ENCODE assay signal across 17 cellular contexts in genomic region chr1:229208481-229208880, GRCh38.
"Had no signal": no experiment of that assay in that cellular context is flagged by ENCODE, and none has a peak within 500 bp of the region (broad histone marks: within the 10 kb centered on the region; RNA-seq: fewer than 3 reads in every experiment).

No MANE protein-coding gene starts in this region.

- DNase-seq: activated CD8-positive, alpha-beta memory T cell treated with anti-CD3 and anti-CD28 coated beads, Interleukin-2, amount 50 U/mL, for 4 hours; activated CD8-positive, alpha-beta T cell treated with anti-CD3 and anti-CD28 coated beads for 36 hours; activated naive CD4-positive, alpha-beta T cell; central memory CD4-positive, alpha-beta T cell; cortex of kidney; effector CD8-positive, alpha-beta T cell; foreskin keratinocyte; head of caudate nucleus; left lung; mesendoderm; nephron progenitor cell; sigmoid colon; stimulated activated CD4-positive, alpha-beta T cell treated with anti-CD3 and anti-CD28 coated beads, Interleukin-2, amount 100 ng/mL, for 48 hours; stimulated activated naive CD4-positive, alpha-beta T cell treated with Interleukin-2 at 50 U/mL for 16 hours; T-cell; T1000 had no signal

- H3K9me3 ChIP-seq: left lung, sigmoid colon had no signal

- H3K27ac ChIP-seq: foreskin keratinocyte, left lung, sigmoid colon had no signal

- H3K4me1 ChIP-seq: foreskin keratinocyte, left lung had no signal

- H3K27me3 ChIP-seq: left lung, sigmoid colon had no signal

- H3K4me3 ChIP-seq: left lung, sigmoid colon had no signal

- ATAC-seq: activated CD8-positive, alpha-beta T cell treated with anti-CD3 and anti-CD28 coated beads for 36 hours; foreskin keratinocyte; T-cell had no signal

- FAIRE-seq: keratinocyte had no signal

- H3K36me3 ChIP-seq: left lung, sigmoid colon had no signal
